ENCODE assay signal across 9 cellular contexts in the genomic region with DNA sequence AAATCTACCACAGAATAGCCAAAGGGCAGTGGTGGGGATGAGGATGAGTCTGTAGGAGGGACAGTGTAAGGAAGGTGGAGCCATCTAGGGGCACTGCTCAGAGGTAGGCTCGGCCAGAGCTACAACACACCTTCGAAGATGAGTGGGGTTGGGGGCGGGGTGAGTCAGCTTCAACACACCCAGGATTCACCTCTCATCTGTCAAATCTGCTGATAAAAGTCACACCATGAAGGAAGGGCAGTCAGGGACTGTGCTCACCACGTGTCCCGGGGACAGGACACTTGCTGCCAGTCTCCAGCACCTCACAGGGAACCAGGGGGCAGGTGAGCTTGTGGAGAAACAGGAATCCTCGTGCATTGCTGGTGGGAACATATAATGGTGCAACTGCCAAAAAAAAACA.
A peak's percentile ranks its signal among the peaks of the same experiment; 100 is the strongest.
DNase-seq lines count a peak whose midpoint lies in the region; ATAC-seq, FAIRE-seq and TF ChIP-seq lines count a peak whose summit lies in the region.
"Had no signal": no experiment of that assay in that cellular context is flagged by ENCODE, and none has a peak within 500 bp of the region (broad histone marks: within the 10 kb centered on the region; RNA-seq: fewer than 3 reads in every experiment).

No MANE protein-coding gene starts in this region.

- H3K27ac Mint-ChIP-seq in activated naive CD8-positive, alpha-beta T cell treated with anti-CD3 and anti-CD28 coated beads for 36 hours, result peak overlapping the region; percentile 75

- TF ChIP-seq RAD21 in A549 (conservative IDR thresholded peaks at IDR 0.05 in 1 of 2, IDR thresholded peaks at IDR 0.05 in 1 of 2) (no peak; a peak in 1 of 5 replicates), neural cell (conservative IDR thresholded peaks at IDR 0.05) (no peak)

- H3K27me3 Mint-ChIP-seq in activated naive CD8-positive, alpha-beta T cell treated with anti-CD3 and anti-CD28 coated beads for 36 hours, result peaks cover 4% of the 10 kb centered on the region

- H3K27me3 ChIP-seq in PC-3 (ENCODE audit: low read length) (no peaks in the 10 kb centered on the region), neural cell (ENCODE audit: insufficient read depth, low read depth, low read length) (no peaks in the 10 kb centered on the region), gastroesophageal sphincter (no peaks in the 10 kb centered on the region), suprapubic skin (no peaks in the 10 kb centered on the region)

- peaks cover 59% of the 10 kb centered on the region for H3K4me1 ChIP-seq in A549
- H3K4me1 ChIP-seq in PC-3 (ENCODE audit: insufficient read depth, low read length), result no peaks in the 10 kb centered on the region
- peaks cover 0 to 96% (median 30%) of the 10 kb centered on the region in 3 donors for H3K4me1 ChIP-seq in gastroesophageal sphincter
- H3K4me1 ChIP-seq in suprapubic skin, result peaks cover 68% of the 10 kb centered on the region

- no peak for FAIRE-seq in A549 (lab: Jason Lieb, UNC)

- H3K79me2 ChIP-seq in PC-3 (ENCODE audit: low read length) (peaks cover 98% of the 10 kb centered on the region), neural cell (replicated peaks; ENCODE audit: insufficient read depth, low read length) (peaks cover 54% of the 10 kb centered on the region)

- peak; percentile 70 to 79 for ATAC-seq in A549
- ATAC-seq in PC-3, result peak; percentile 54; the same call in 1 of the 2 replicates
- no peak for ATAC-seq in gastroesophageal sphincter
- no peak for ATAC-seq in GM19023 (IDR thresholded peaks at IDR 0.05; ENCODE audit: unreplicated experiment)

- BruUV-seq in PC-3 (replicated peaks; lab: Mats Ljungman, UMichigan), result no TSS peak

- 57% methylated on average over 6 of the region's 6 CpGs for WGBS in A549 (ENCODE audit: missing lambda C conversion rate)
- WGBS in gastroesophageal sphincter (ENCODE audit: low coverage in 1 of 2), 2 donors, result 44 to 76% methylated on average over 3 to 6 of the region's 6 CpGs
- 69% methylated on average over 6 of the region's 6 CpGs for WGBS in suprapubic skin

- H3K4me1 Mint-ChIP-seq in activated naive CD8-positive, alpha-beta T cell treated with anti-CD3 and anti-CD28 coated beads for 36 hours, result peaks cover 88% of the 10 kb centered on the region

- intact Hi-C loops in PC-3 (cut with micrococcal nuclease), result no loop called here

- H3K27ac ChIP-seq in A549, result no peak overlapping the region
- H3K27ac ChIP-seq in PC-3 (ENCODE audit: low read length), result no peak overlapping the region
- H3K27ac ChIP-seq in neural cell (ENCODE audit: low read length), result peak overlapping the region; percentile 31
- peak overlapping the region in 2 of 4 donors; percentile 17 to 23 for H3K27ac ChIP-seq in gastroesophageal sphincter
- no peak overlapping the region for H3K27ac ChIP-seq in suprapubic skin

- no peaks in the 10 kb centered on the region for H3K9me3 Mint-ChIP-seq in activated naive CD8-positive, alpha-beta T cell treated with anti-CD3 and anti-CD28 coated beads for 36 hours

- H3F3A ChIP-seq in PC-3 (ENCODE audit: low read length, unreplicated experiment), result no peaks in the 10 kb centered on the region
- H3F3A ChIP-seq in neural cell (ENCODE audit: insufficient read depth, low read length, poor library complexity, severe bottlenecking), result no peaks in the 10 kb centered on the region

- no peak overlapping the region for H3K4me3 ChIP-seq in A549
- no peak overlapping the region for H3K4me3 ChIP-seq in PC-3 (ENCODE audit: low read length)
- peak overlapping the region; percentile 38 for H3K4me3 ChIP-seq in neural cell (ENCODE audit: low read length)
- H3K4me3 ChIP-seq in gastroesophageal sphincter, result no peak overlapping the region
- no peak overlapping the region for H3K4me3 ChIP-seq in suprapubic skin

- no peak; the same call in 2 of the 3 replicates for TF ChIP-seq CTCF in A549 (IDR thresholded peaks at IDR 0.05)
- TF ChIP-seq CTCF in PC-3 (conservative IDR thresholded peaks at IDR 0.05; ENCODE audit: low read depth, low read length), result peak; percentile 37; the same call in 1 of the 2 replicates
- no peak for TF ChIP-seq CTCF in neural cell (IDR thresholded peaks at IDR 0.05; ENCODE audit: poor library complexity, severe bottlenecking)
- TF ChIP-seq CTCF in gastroesophageal sphincter (IDR thresholded peaks at IDR 0.05), result no peak
- TF ChIP-seq CTCF in suprapubic skin (IDR thresholded peaks at IDR 0.05), result no peak

- no peak for TF ChIP-seq EP300 in A549 (IDR thresholded peaks at IDR 0.05)
- no peak for TF ChIP-seq EP300 in neural cell (conservative IDR thresholded peaks at IDR 0.05; ENCODE audit: poor library complexity, severe bottlenecking)
- no peak for TF ChIP-seq EP300 in gastroesophageal sphincter (IDR thresholded peaks at IDR 0.05)
- no peak for TF ChIP-seq EP300 in suprapubic skin (IDR thresholded peaks at IDR 0.05)

- H3K36me3 ChIP-seq in PC-3 (ENCODE audit: low read depth, low read length), result peaks cover 3% of the 10 kb centered on the region; the same call in 1 of the 2 replicates
- H3K36me3 ChIP-seq in neural cell (ENCODE audit: insufficient read depth, low read length), result no peaks in the 10 kb centered on the region
- no peaks in the 10 kb centered on the region for H3K36me3 ChIP-seq in gastroesophageal sphincter
- no peaks in the 10 kb centered on the region for H3K36me3 ChIP-seq in suprapubic skin

- DNase-seq in A549 (ENCODE audit: low read depth in 1 of 2, low spot score in 1 of 2) (no peak), PC-3 (peak; percentile 17), NCI-H1092 (lab: John Stamatoyannopoulos, UW) (no peak), suprapubic skin (ENCODE audit: low spot score in 2 of 2) (no peak)
- DNase-seq in activated naive CD8-positive, alpha-beta T cell treated with anti-CD3 and anti-CD28 coated beads for 36 hours, result peak; percentile 69
- DNase-seq: NCI-H446 had no signal

- H3K4me2 ChIP-seq in A549, result no peak overlapping the region
- H3K4me2 ChIP-seq in PC-3 (ENCODE audit: low read length), result no peak overlapping the region
- H3K4me2 ChIP-seq in neural cell (ENCODE audit: low read length), result peak overlapping the region; percentile 6

- POLR2A ChIA-PET in A549 (lab: Yijun Ruan, JAX), result no interaction called here
- POLR2A ChIA-PET in PC-3 (lab: Charles Lee; ENCODE audit: unreplicated experiment), result no interaction called here

- H3K9me2 ChIP-seq in PC-3 (replicated peaks; ENCODE audit: low read length) (no peaks in the 10 kb centered on the region), neural cell (ENCODE audit: insufficient read depth, low read length) (no peaks in the 10 kb centered on the region)

- CTCF ChIA-PET in A549 (lab: Yijun Ruan, JAX), result interaction anchor here (0.6 to 1.7 kb wide), 6 partner anchors 9 to 97 kb away, joined by 3 to 6 read pairs (median 3); no protein-coding TSS in a partner anchor
- CTCF ChIA-PET in PC-3 (lab: Charles Lee), result no interaction called here

- no peak overlapping the region for H3K9ac ChIP-seq in PC-3 (ENCODE audit: low read length)
- H3K9ac ChIP-seq in neural cell (ENCODE audit: low read length), result peak overlapping the region; percentile 31

- H3K9me3 ChIP-seq in A549 (no peaks in the 10 kb centered on the region), PC-3 (ENCODE audit: low read length) (no peaks in the 10 kb centered on the region), neural cell (ENCODE audit: low read length) (no peaks in the 10 kb centered on the region), gastroesophageal sphincter (no peaks in the 10 kb centered on the region), suprapubic skin (no peaks in the 10 kb centered on the region)

- H4K20me1 ChIP-seq in PC-3 (ENCODE audit: low read length), result peaks cover 10% of the 10 kb centered on the region; the same call in 1 of the 2 replicates
- H4K20me1 ChIP-seq in neural cell (ENCODE audit: insufficient read depth), result no peaks in the 10 kb centered on the region

- H2AFZ ChIP-seq in PC-3 (ENCODE audit: low read length) (no peak overlapping the region), neural cell (ENCODE audit: low read depth, low read length) (no peak overlapping the region)

- peak overlapping the region; percentile 37 for H3K4me3 Mint-ChIP-seq in activated naive CD8-positive, alpha-beta T cell treated with anti-CD3 and anti-CD28 coated beads for 36 hours

- TF ChIP-seq POLR2A in A549 (IDR thresholded peaks at IDR 0.05; ENCODE audit: low read length), result no peak
- TF ChIP-seq POLR2A in gastroesophageal sphincter (IDR thresholded peaks at IDR 0.05), result no peak
- no peak for TF ChIP-seq POLR2A in suprapubic skin (IDR thresholded peaks at IDR 0.05)

- peaks cover 49% of the 10 kb centered on the region for H3K36me3 Mint-ChIP-seq in activated naive CD8-positive, alpha-beta T cell treated with anti-CD3 and anti-CD28 coated beads for 36 hours

TF ChIP-seq in A549, 52 proteins besides CTCF, POLR2A, EP300 and RAD21:
- TF ChIP-seq RARB (CRISPR knock-in tag; IDR thresholded peaks at IDR 0.05), result no peak
- no peak for TF ChIP-seq EHMT2 (IDR thresholded peaks at IDR 0.05; ENCODE audit: low read depth)
- no peak for TF ChIP-seq HOXA7 (CRISPR knock-in tag; IDR thresholded peaks at IDR 0.05)
- no peak for TF ChIP-seq ZFP36 (IDR thresholded peaks at IDR 0.05; ENCODE audit: borderline replicate concordance, partially characterized antibody)
- TF ChIP-seq POLR2AphosphoS2 (conservative IDR thresholded peaks at IDR 0.05; ENCODE audit: low read length), result no peak
- TF ChIP-seq SREBF2 (IDR thresholded peaks at IDR 0.05), result no peak
- no peak for TF ChIP-seq ZNF302 (CRISPR knock-in tag; IDR thresholded peaks at IDR 0.05)

TF ChIP-seq in neural cell, 6 proteins besides CTCF, POLR2A, EP300 and RAD21 (continues in another document):
- no peak for TF ChIP-seq SMC3 (conservative IDR thresholded peaks at IDR 0.05; ENCODE audit: poor library complexity)
- no peak for TF ChIP-seq TAF1 (IDR thresholded peaks at IDR 0.05; ENCODE audit: low read depth)
- TF ChIP-seq POLR2AphosphoS5 (IDR thresholded peaks at IDR 0.05), result no peak
- no peak for TF ChIP-seq MXI1 (conservative IDR thresholded peaks at IDR 0.05; ENCODE audit: poor library complexity, severe bottlenecking)
- no peak for TF ChIP-seq EZH2 (IDR thresholded peaks at IDR 0.05; ENCODE audit: borderline replicate concordance, insufficient read depth, low read length, poor library complexity, severe bottlenecking)

Comparison
In these comparisons a context has a peak if more than half of its experiments do, and no peak if none do; other contexts are left out.
1. ATAC-seq: peak in A549 (2 of 2) and PC-3 (single experiment); none in gastroesophageal sphincter (single experiment) and GM19023 (single experiment).
2. DNase-seq: peak in PC-3 (single experiment) and activated naive CD8-positive, alpha-beta T cell treated with anti-CD3 and anti-CD28 coated beads for 36 hours (single experiment); none in A549 (0 of 2), NCI-H1092 (single experiment) and suprapubic skin (0 of 2).